In the genomic region with DNA sequence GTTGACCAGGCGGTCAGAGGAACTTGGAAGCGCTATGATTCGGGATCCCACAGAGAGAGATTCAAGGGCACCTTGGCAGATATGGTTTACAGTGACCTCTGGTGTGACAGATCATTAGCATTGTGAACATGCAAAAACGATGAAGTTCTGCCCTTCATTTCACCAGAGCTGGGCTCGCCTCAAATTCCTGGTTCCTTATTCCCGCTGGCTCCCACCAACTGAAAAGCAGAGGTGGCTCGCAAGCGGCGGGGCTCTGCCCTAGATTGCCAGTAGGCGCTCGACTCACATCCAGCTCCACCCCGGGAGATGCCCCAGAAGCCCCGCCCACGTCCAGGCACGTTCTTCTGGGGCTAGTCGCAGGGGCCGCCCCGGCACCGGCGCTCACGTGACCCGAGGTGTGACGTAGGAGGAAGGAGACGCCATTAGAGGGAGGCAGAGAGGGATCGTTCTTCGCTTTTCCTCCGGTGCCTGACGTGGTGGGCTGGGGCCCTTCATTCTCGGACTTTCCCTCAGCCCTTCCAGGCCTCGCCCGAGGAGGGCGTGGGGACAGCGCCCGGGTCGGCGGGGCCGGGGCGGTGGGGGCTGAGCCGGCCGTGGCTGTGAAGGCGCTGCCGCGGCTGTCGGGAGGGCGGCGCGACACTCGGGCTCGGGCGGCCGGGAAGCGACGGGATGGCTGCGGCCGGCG, we compare ENCODE assay signal across 1 cellular context.
TF ChIP-seq lines count a peak whose summit lies in the region.

Gene RAB21, plus strand, starts transcription at position 403 of the 685 bp plus-strand sequence. Its CDS starts 267 bp downstream, at position 670.

TF ChIP-seq in HepG2, 621 proteins besides CTCF, POLR2A, EP300 and RAD21 (continued from another document and continues in another):
- TF ChIP-seq THAP9 (CRISPR knock-in tag; IDR thresholded peaks at IDR 0.05; ENCODE audit: borderline replicate concordance) = peak; percentile 31; the same call in 1 of the 2 replicates
- TF ChIP-seq BRCA1 (CRISPR knock-in tag; IDR thresholded peaks at IDR 0.05) = no peak
- TF ChIP-seq PAX8 (CRISPR knock-in tag; IDR thresholded peaks at IDR 0.05; ENCODE audit: borderline replicate concordance) = 0 out of 2 replicates have a peak, but pooled peaks have one; percentile 52
- TF ChIP-seq IRF9 (CRISPR knock-in tag; IDR thresholded peaks at IDR 0.05; ENCODE audit: borderline replicate concordance) = peak; percentile 57; the same call in 1 of the 2 replicates
- TF ChIP-seq PRDM10 (CRISPR knock-in tag; IDR thresholded peaks at IDR 0.05; ENCODE audit: low read depth) = peak; percentile 66
- TF ChIP-seq ZNF513 (CRISPR knock-in tag; conservative IDR thresholded peaks at IDR 0.05) = peak; percentile 94; the same call in 1 of the 2 replicates
- peak; percentile 96 for TF ChIP-seq ZNF605 (CRISPR knock-in tag; IDR thresholded peaks at IDR 0.05)
- TF ChIP-seq ELF1 (CRISPR knock-in tag; IDR thresholded peaks at IDR 0.05) = peak; percentile 66
- TF ChIP-seq, protein P1, sequence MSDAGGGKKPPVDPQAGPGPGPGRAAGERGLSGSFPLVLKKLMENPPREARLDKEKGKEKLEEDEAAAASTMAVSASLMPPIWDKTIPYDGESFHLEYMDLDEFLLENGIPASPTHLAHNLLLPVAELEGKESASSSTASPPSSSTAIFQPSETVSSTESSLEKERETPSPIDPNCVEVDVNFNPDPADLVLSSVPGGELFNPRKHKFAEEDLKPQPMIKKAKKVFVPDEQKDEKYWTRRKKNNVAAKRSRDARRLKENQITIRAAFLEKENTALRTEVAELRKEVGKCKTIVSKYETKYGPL (CRISPR knock-in tag; IDR thresholded peaks at IDR 0.05) = no peak
- peak; percentile 28; the same call in 1 of the 2 replicates for TF ChIP-seq ZMYM3 (CRISPR knock-in tag; IDR thresholded peaks at IDR 0.05)
- TF ChIP-seq ZNF782 (CRISPR knock-in tag; IDR thresholded peaks at IDR 0.05; ENCODE audit: borderline replicate concordance) = peak; percentile 83; the same call in 1 of the 2 replicates
- TF ChIP-seq ARID2 (CRISPR knock-in tag; IDR thresholded peaks at IDR 0.05; ENCODE audit: borderline replicate concordance) = 0 out of 2 replicates have a peak, but pooled peaks have one; percentile 74
- 0 out of 2 replicates have a peak, but pooled peaks have one; percentile 9 for TF ChIP-seq ZNF12 (CRISPR knock-in tag; IDR thresholded peaks at IDR 0.05)
- no peak for TF ChIP-seq ZC3H4 (CRISPR knock-in tag; IDR thresholded peaks at IDR 0.05; ENCODE audit: borderline replicate concordance)
- TF ChIP-seq MEIS1 (CRISPR knock-in tag; IDR thresholded peaks at IDR 0.05; ENCODE audit: borderline replicate concordance) = no peak
- TF ChIP-seq KAT8 (CRISPR knock-in tag; IDR thresholded peaks at IDR 0.05) = peak; percentile 92
- peak; percentile 25; the same call in 1 of the 2 replicates for TF ChIP-seq ZNF720 (CRISPR knock-in tag; IDR thresholded peaks at IDR 0.05)
- TF ChIP-seq BRD4 (CRISPR knock-in tag; IDR thresholded peaks at IDR 0.05) = 0 out of 2 replicates have a peak, but pooled peaks have one; percentile 30
- no peak for TF ChIP-seq HNRNPUL1 (IDR thresholded peaks at IDR 0.05; ENCODE audit: low read depth, low read length)
- peak; percentile 32; the same call in 1 of the 2 replicates for TF ChIP-seq ZNF777 (CRISPR knock-in tag; IDR thresholded peaks at IDR 0.05)
- TF ChIP-seq EED (CRISPR knock-in tag; IDR thresholded peaks at IDR 0.05) = peak; percentile 83; the same call in 1 of the 2 replicates
- TF ChIP-seq ATF1 (CRISPR knock-in tag; IDR thresholded peaks at IDR 0.05) = peak; percentile 89
- TF ChIP-seq, protein P2, sequence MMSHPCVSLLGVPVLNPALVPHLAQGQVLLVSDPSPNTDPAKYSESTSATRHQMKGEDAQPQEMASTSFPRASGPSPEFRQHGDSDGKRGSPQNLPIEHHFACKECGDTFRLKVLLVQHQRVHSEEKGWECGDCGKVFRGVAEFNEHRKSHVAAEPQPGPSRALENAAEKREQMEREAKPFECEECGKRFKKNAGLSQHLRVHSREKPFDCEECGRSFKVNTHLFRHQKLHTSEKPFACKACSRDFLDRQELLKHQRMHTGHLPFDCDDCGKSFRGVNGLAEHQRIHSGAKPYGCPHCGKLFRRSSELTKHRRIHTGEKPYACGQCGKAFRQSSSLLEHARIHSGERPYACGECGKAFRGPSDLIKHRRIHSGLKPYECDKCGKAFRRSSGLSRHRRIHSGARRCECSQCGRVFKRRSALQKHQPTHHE (CRISPR knock-in tag; IDR thresholded peaks at IDR 0.05; ENCODE audit: borderline replicate concordance) = no peak; the same call in 1 of the 2 replicates
- TF ChIP-seq ZNF30 (CRISPR knock-in tag; IDR thresholded peaks at IDR 0.05) = no peak
- TF ChIP-seq EEA1 (CRISPR knock-in tag; IDR thresholded peaks at IDR 0.05; ENCODE audit: borderline replicate concordance) = no peak
- no peak for TF ChIP-seq ZNF703 (CRISPR knock-in tag; IDR thresholded peaks at IDR 0.05; ENCODE audit: borderline replicate concordance)
- 0 out of 2 replicates have a peak, but pooled peaks have one; percentile 66 for TF ChIP-seq ZNF816 (CRISPR knock-in tag; IDR thresholded peaks at IDR 0.05; ENCODE audit: borderline replicate concordance)
- TF ChIP-seq ZNF878 (CRISPR knock-in tag; IDR thresholded peaks at IDR 0.05) = peak; percentile 30; the same call in 1 of the 2 replicates
- TF ChIP-seq ZNF318 (CRISPR knock-in tag; IDR thresholded peaks at IDR 0.05) = no peak
- TF ChIP-seq, protein P3, sequence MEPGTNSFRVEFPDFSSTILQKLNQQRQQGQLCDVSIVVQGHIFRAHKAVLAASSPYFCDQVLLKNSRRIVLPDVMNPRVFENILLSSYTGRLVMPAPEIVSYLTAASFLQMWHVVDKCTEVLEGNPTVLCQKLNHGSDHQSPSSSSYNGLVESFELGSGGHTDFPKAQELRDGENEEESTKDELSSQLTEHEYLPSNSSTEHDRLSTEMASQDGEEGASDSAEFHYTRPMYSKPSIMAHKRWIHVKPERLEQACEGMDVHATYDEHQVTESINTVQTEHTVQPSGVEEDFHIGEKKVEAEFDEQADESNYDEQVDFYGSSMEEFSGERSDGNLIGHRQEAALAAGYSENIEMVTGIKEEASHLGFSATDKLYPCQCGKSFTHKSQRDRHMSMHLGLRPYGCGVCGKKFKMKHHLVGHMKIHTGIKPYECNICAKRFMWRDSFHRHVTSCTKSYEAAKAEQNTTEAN (CRISPR knock-in tag; conservative IDR thresholded peaks at IDR 0.05) = peak; percentile 82; the same call in 1 of the 2 replicates
- peak; percentile 70; the same call in 1 of the 2 replicates for TF ChIP-seq ZNF337 (CRISPR knock-in tag; IDR thresholded peaks at IDR 0.05; ENCODE audit: borderline replicate concordance, low read depth)
